Comparison of ENCODE assay signal across 1 cellular context in the genomic region with DNA sequence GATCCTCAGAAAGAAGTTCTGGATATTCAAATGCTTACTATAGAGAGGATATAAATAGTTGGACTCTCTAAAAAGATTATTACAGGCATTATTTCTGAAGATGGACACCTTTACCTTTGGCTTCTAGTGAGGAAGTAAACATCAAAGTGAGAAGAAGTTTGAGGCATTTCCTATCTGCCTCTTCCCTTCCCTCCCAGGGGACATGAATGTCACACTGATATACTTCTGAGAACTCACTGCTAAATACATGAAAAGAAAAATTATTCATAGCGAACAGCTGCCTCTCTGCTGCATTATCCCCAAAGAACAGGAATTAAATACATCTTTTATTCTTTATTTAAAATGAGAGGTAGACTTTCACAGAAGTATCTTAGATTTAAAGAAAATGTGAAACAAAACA.
TF ChIP-seq lines count a peak whose summit lies in the region.

No MANE protein-coding gene starts in this region.

TF ChIP-seq in GM23338, 12 proteins besides CTCF, POLR2A, EP300 and RAD21 (continued from another document):
- TF ChIP-seq, protein P1, sequence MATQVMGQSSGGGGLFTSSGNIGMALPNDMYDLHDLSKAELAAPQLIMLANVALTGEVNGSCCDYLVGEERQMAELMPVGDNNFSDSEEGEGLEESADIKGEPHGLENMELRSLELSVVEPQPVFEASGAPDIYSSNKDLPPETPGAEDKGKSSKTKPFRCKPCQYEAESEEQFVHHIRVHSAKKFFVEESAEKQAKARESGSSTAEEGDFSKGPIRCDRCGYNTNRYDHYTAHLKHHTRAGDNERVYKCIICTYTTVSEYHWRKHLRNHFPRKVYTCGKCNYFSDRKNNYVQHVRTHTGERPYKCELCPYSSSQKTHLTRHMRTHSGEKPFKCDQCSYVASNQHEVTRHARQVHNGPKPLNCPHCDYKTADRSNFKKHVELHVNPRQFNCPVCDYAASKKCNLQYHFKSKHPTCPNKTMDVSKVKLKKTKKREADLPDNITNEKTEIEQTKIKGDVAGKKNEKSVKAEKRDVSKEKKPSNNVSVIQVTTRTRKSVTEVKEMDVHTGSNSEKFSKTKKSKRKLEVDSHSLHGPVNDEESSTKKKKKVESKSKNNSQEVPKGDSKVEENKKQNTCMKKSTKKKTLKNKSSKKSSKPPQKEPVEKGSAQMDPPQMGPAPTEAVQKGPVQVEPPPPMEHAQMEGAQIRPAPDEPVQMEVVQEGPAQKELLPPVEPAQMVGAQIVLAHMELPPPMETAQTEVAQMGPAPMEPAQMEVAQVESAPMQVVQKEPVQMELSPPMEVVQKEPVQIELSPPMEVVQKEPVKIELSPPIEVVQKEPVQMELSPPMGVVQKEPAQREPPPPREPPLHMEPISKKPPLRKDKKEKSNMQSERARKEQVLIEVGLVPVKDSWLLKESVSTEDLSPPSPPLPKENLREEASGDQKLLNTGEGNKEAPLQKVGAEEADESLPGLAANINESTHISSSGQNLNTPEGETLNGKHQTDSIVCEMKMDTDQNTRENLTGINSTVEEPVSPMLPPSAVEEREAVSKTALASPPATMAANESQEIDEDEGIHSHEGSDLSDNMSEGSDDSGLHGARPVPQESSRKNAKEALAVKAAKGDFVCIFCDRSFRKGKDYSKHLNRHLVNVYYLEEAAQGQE (IDR thresholded peaks at IDR 0.05; ENCODE audit: unreplicated experiment), result no peak
